Comparison of ENCODE assay signal across 8 cellular contexts in the genomic region with DNA sequence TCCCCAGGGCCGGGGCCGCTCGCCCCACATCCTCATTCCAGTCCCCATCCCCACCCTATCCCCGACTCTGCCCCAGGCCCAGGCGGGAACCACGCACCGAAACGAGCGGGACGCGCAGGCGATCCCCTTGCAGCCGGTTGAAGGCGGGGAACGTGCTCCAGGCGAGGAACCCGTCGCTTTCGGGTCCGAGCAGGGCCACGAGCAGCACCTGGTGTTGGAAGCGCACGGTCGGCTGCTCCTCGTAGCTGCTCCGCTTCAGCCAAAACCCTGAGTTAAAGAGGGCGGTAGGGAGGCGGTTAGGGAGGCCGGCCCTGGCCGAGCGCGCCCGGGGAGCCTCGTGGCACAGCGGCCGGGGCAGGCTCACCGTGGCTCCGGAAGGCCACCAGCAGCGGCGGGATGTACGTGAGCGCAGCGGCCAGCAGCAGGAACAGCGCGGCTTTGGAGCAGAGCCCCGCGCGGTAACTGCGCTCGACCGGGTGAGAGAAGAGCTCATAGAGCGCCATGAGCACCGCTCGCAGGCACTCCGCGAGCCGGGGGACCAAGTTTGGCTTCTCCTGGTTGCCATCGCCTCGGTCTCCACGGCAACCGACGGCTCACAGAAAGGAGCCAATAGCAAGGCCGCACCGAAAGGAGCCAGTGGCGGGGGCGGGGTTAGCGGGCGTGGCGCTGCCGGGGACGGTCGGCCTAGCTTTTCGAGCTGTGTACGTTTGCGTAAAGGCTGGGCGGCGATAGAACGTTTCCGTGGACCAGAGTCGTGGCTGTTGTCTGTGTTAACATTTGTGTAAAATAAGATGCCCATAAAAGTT. TPM values are rescaled to one million over a fixed set of nuclear protein-coding genes. Genes with fewer than 3 reads are reported as not detected.
DNase-seq lines count a peak whose midpoint lies in the region; ATAC-seq and TF ChIP-seq lines count a peak whose summit lies in the region.

A gene with protein sequence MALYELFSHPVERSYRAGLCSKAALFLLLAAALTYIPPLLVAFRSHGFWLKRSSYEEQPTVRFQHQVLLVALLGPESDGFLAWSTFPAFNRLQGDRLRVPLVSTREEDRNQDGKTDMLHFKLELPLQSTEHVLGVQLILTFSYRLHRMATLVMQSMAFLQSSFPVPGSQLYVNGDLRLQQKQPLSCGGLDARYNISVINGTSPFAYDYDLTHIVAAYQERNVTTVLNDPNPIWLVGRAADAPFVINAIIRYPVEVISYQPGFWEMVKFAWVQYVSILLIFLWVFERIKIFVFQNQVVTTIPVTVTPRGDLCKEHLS (minus strand): TSS at position 546 of the 806 bp plus-strand sequence. CDS start 43 bp downstream, at position 503.

- POLR2A ChIA-PET in activated CD8-positive, alpha-beta T cell treated with anti-CD3 and anti-CD28 coated beads for 36 hours (lab: Charles Lee) = interaction anchor here (1.0 to 3.7 kb wide), 4 partner anchors 8 to 92 kb away, joined by 3 to 19 read pairs (median 10); a partner anchor contains a TSS

- H3K4me1 ChIP-seq in CD4-positive, CD25-positive, alpha-beta regulatory T cell (ENCODE audit: control insufficient read depth, insufficient read depth, low read length, poor library complexity, severe bottlenecking) = peaks cover 16% of the 10 kb centered on the region
- no peaks in the 10 kb centered on the region for H3K4me1 ChIP-seq in lung (ENCODE audit: control insufficient read depth in 2 of 2, insufficient read depth in 2 of 2, low read length in 2 of 2)

- H3K36me3 Mint-ChIP-seq in CD4-positive, CD25-positive, alpha-beta regulatory T cell = no peaks in the 10 kb centered on the region
- no peaks in the 10 kb centered on the region for H3K36me3 Mint-ChIP-seq in activated CD8-positive, alpha-beta T cell treated with anti-CD3 and anti-CD28 coated beads for 36 hours (ENCODE audit: low read depth)

- TF ChIP-seq CTCF in activated CD8-positive, alpha-beta T cell treated with anti-CD3 and anti-CD28 coated beads for 36 hours (IDR thresholded peaks at IDR 0.05) = no peak
- no peak for TF ChIP-seq CTCF in lung (IDR thresholded peaks at IDR 0.05; ENCODE audit: control extremely low read depth, extremely low read depth)

- H3K27me3 ChIP-seq in CD4-positive, CD25-positive, alpha-beta regulatory T cell (ENCODE audit: control insufficient read depth, insufficient read depth, low read length) = peaks cover 9% of the 10 kb centered on the region
- H3K27me3 ChIP-seq in lung (ENCODE audit: control insufficient read depth, insufficient read depth) = no peaks in the 10 kb centered on the region

- CTCF ChIA-PET in activated CD8-positive, alpha-beta T cell treated with anti-CD3 and anti-CD28 coated beads for 36 hours (lab: Charles Lee) = interaction anchor here (0.8 to 2.9 kb wide), 4 partner anchors 9 to 92 kb away, joined by 3 to 12 read pairs (median 5); no protein-coding TSS in a partner anchor

- H3K27ac Mint-ChIP-seq in CD4-positive, CD25-positive, alpha-beta regulatory T cell = peak within 1 kb of the TSS; percentile 72 to 85 (median 83)
- H3K27ac Mint-ChIP-seq in activated CD8-positive, alpha-beta T cell treated with anti-CD3 and anti-CD28 coated beads for 36 hours = peak within 1 kb of the TSS; percentile 77

- H3K9me3 Mint-ChIP-seq in CD4-positive, CD25-positive, alpha-beta regulatory T cell = no peaks in the 10 kb centered on the region
- H3K9me3 Mint-ChIP-seq in activated CD8-positive, alpha-beta T cell treated with anti-CD3 and anti-CD28 coated beads for 36 hours = no peaks in the 10 kb centered on the region

- H3K4me1 Mint-ChIP-seq in CD4-positive, CD25-positive, alpha-beta regulatory T cell = peaks cover 2 to 14% (median 8%) of the 10 kb centered on the region in 4 donors
- peaks cover 4% of the 10 kb centered on the region for H3K4me1 Mint-ChIP-seq in activated CD8-positive, alpha-beta T cell treated with anti-CD3 and anti-CD28 coated beads for 36 hours (ENCODE audit: low read depth)

- peak; percentile 94 to 97 (median 95) for DNase-seq in CD4-positive, CD25-positive, alpha-beta regulatory T cell
- DNase-seq in NCI-H82 (lab: John Stamatoyannopoulos, UW) (peak; percentile 97), lung (ENCODE audit: low spot score) (peak; percentile 97)
- peak; percentile 99 for DNase-seq in activated CD8-positive, alpha-beta T cell treated with anti-CD3 and anti-CD28 coated beads for 36 hours
- peak; percentile 98 for DNase-seq in effector CD4-positive, alpha-beta T cell
- peak; percentile 93 to 98 (median 94) for DNase-seq in stimulated activated CD4-positive, alpha-beta T cell treated with anti-CD3 and anti-CD28 coated beads, TNF-alpha, amount 100 ng/mL, for 24 hours (ENCODE audit: low read depth in 3 of 3)

- no peaks in the 10 kb centered on the region for H3K9me3 ChIP-seq in CD4-positive, CD25-positive, alpha-beta regulatory T cell (ENCODE audit: control insufficient read depth in 2 of 2, low read length in 2 of 2)
- no peaks in the 10 kb centered on the region for H3K9me3 ChIP-seq in lung (ENCODE audit: control insufficient read depth in 2 of 2, insufficient read depth in 1 of 2, low read length in 1 of 2)

- H3K27ac ChIP-seq in CD4-positive, CD25-positive, alpha-beta regulatory T cell (ENCODE audit: insufficient read depth, low read length, poor library complexity, severe bottlenecking) = peak within 1 kb of the TSS; percentile 84
- H3K27ac ChIP-seq in lung (ENCODE audit: low read depth in 1 of 2, low read length in 1 of 2) = peak within 1 kb of the TSS; percentile 78 to 88

- WGBS in lung, 2 donors = 0% methylated on average over 72 to 80 of the region's 80 CpGs

- peak; percentile 98 for ATAC-seq in CD4-positive, CD25-positive, alpha-beta regulatory T cell (ENCODE audit: low read depth in 2 of 2)
- ATAC-seq in GM19351 (IDR thresholded peaks at IDR 0.05; ENCODE audit: unreplicated experiment) (peak; percentile 94), HG03520 (IDR thresholded peaks at IDR 0.05; ENCODE audit: unreplicated experiment) (peak; percentile 96), lung (ENCODE audit: insufficient read depth, low FRiP score) (peak; percentile 98)
- peak; percentile 97 for ATAC-seq in activated CD8-positive, alpha-beta T cell treated with anti-CD3 and anti-CD28 coated beads for 36 hours

- peaks cover 18% of the 10 kb centered on the region for H3K27me3 Mint-ChIP-seq in CD4-positive, CD25-positive, alpha-beta regulatory T cell
- peaks cover 6% of the 10 kb centered on the region for H3K27me3 Mint-ChIP-seq in activated CD8-positive, alpha-beta T cell treated with anti-CD3 and anti-CD28 coated beads for 36 hours

- H3K4me3 Mint-ChIP-seq in CD4-positive, CD25-positive, alpha-beta regulatory T cell = peak within 1 kb of the TSS; percentile 79 to 89 (median 85)
- H3K4me3 Mint-ChIP-seq in activated CD8-positive, alpha-beta T cell treated with anti-CD3 and anti-CD28 coated beads for 36 hours = peak within 1 kb of the TSS; percentile 85

- no peaks in the 10 kb centered on the region for H3K36me3 ChIP-seq in CD4-positive, CD25-positive, alpha-beta regulatory T cell (ENCODE audit: control insufficient read depth, insufficient read depth, low read length)
- no peaks in the 10 kb centered on the region for H3K36me3 ChIP-seq in lung (ENCODE audit: control insufficient read depth in 2 of 2, insufficient read depth in 2 of 2, low read length in 2 of 2)

- intact Hi-C loops in activated CD8-positive, alpha-beta T cell treated with anti-CD3 and anti-CD28 coated beads for 36 hours (cut with micrococcal nuclease) = no loop called here

- peak within 1 kb of the TSS; percentile 72 for H3K4me3 ChIP-seq in CD4-positive, CD25-positive, alpha-beta regulatory T cell (ENCODE audit: low read depth, low read length)
- H3K4me3 ChIP-seq in lung = peak within 1 kb of the TSS; percentile 65

RNA-seq across cellular contexts. Expression of the gene that starts here (rescaled TPM):
- total RNA-seq in CD4-positive, CD25-positive, alpha-beta regulatory T cell = 0.72 TPM
- polyA plus RNA-seq in CD4-positive, CD25-positive, alpha-beta regulatory T cell = 1 to 10 TPM in 2 of 4 donors, under 1 TPM in 2; 0.64 to 2.6 (median 1.3) TPM
- total RNA-seq in activated CD8-positive, alpha-beta T cell treated with anti-CD3 and anti-CD28 coated beads for 36 hours = 1 to 10 TPM; 4.9 to 5.1 TPM
- 10 to 100 TPM; 49.8 to 88.5 TPM for total RNA-seq in lung
- 10 to 100 TPM in 1 of 2 donors, 1 to 10 TPM in 1; 9.3 to 20.6 TPM for polyA plus RNA-seq in lung

Comparison
In these comparisons a context has a peak if more than half of its experiments do, and no peak if none do; other contexts are left out.
1. Peak in every context shown above with its lines: DNase-seq, ATAC-seq, H3K4me3 ChIP-seq and H3K27ac ChIP-seq.
2. RNA of the gene that starts here (total RNA-seq): 49.8 to 88.5 TPM in lung; 4.9 to 5.1 TPM in activated CD8-positive, alpha-beta T cell treated with anti-CD3 and anti-CD28 coated beads for 36 hours and 0.72 TPM in CD4-positive, CD25-positive, alpha-beta regulatory T cell (single experiment); every median in the first group is over 4 times any median in the second.